8 cellular contexts compared by ENCODE assay signal in the genomic region with DNA sequence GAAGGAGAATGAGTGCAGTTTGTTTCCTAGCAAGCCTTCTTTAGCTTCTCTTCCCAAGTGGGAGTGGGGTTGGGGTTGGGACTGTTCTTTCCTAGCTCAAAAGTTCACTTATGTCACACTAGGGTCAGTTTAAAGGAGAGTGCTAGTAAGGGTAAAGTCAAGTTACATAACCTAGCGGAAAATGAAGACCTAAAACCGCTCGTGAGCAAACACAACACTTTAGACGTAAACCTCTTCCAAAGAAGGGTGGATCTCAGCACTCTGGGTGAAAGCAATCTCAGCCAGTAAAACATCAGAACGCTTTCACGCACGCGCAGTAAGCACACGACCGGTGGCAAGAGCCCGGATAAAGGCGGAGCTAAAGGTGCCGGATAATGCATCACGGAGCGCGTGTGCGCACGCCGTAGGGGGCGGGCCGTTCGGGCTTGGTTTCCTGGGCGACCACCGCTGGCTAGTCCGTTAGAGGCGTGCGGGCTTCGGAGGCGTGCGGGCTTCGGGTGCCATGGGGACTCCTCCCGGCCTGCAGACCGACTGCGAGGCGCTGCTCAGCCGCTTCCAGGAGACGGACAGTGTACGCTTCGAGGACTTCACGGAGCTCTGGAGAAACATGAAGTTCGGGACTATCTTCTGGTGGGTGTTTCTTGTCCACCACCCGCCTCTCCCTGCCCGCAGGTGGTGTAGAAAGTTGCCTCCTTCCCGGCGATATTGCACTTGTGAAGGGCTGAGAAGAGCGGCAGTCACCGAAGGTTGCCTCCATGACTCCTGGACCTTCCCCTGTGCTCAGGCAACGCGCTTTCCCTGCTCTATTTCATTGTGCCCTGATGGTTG. TPM values are rescaled to one million over a fixed set of nuclear protein-coding genes. Genes with fewer than 3 reads are reported as not detected.
A peak's percentile ranks its signal among the peaks of the same experiment; 100 is the strongest.
DNase-seq lines count a peak whose midpoint lies in the region; ATAC-seq and TF ChIP-seq lines count a peak whose summit lies in the region.

Gene SNAPC1, plus strand, starts transcription at position 462 of the 828 bp plus-strand sequence. Its CDS starts 41 bp downstream, at position 503.

- H3K79me2 ChIP-seq in trophoblast cell (ENCODE audit: control insufficient read depth, insufficient read depth, low read length, poor library complexity), result peaks cover 6% of the 10 kb centered on the region

- peak within 1 kb of the TSS; percentile 60 for H2AK5ac ChIP-seq in trophoblast cell (ENCODE audit: low read length)

- peaks cover 48 to 57% (median 54%) of the 10 kb centered on the region in 3 donors for H3K4me1 Mint-ChIP-seq in T-cell

- H3K27ac Mint-ChIP-seq in T-cell, result peak within 1 kb of the TSS; percentile 100

- no peaks in the 10 kb centered on the region for H3K36me3 Mint-ChIP-seq in T-cell

- H3K36me3 ChIP-seq in heart left ventricle (peaks cover 0 to 6% (median 1%) of the 10 kb centered on the region in 9 donors), trophoblast cell (ENCODE audit: control insufficient read depth in 1 of 2, insufficient read depth in 2 of 2, low read length in 2 of 2) (no peaks in the 10 kb centered on the region), transverse colon (no peaks in the 10 kb centered on the region)

- peak within 1 kb of the TSS; percentile 87 for H2AFZ ChIP-seq in trophoblast cell (ENCODE audit: insufficient read depth, low read length, poor library complexity)

- peaks cover 9% of the 10 kb centered on the region for H3K79me1 ChIP-seq in trophoblast cell (ENCODE audit: low read length)

- no peaks in the 10 kb centered on the region for H3K9me3 Mint-ChIP-seq in T-cell

- ATAC-seq in HG02870 (IDR thresholded peaks at IDR 0.05; ENCODE audit: unreplicated experiment) (peak; percentile 98), T-cell (replicated peaks in 1 of 4) (peak; percentile 95 to 99 (median 98)), heart left ventricle (peak; percentile 99 to 100 (median 99))

- intact Hi-C loops in heart left ventricle (cut with DNase I), result loop anchor here in 5 of 10 donors (1.0 to 10.0 kb wide), 5 partner anchors 11 to 297 kb away; partner anchors contain the start of gene HIF1A (in 1 of the 5)
- intact Hi-C loops in transverse colon (cut with DNase I; ENCODE audit: low total_unique reads), result loop anchor here (10.0 kb wide), 1 partner anchor 67 kb away; the partner anchor contains the start of gene HIF1A

- H3K27me3 Mint-ChIP-seq in T-cell, result no peaks in the 10 kb centered on the region

- H3K4me3 ChIP-seq in heart left ventricle, result peak within 1 kb of the TSS; percentile 29 to 90 (median 80)
- peak within 1 kb of the TSS; percentile 91 for H3K4me3 ChIP-seq in trophoblast cell (ENCODE audit: low read depth, low read length)
- peak within 1 kb of the TSS; percentile 53 to 76 (median 70) for H3K4me3 ChIP-seq in transverse colon

- peak within 1 kb of the TSS; percentile 82 for H3K9ac ChIP-seq in trophoblast cell (ENCODE audit: low read length)

- peaks cover 0 to 39% (median 18%) of the 10 kb centered on the region in 12 donors for H3K4me1 ChIP-seq in heart left ventricle
- H3K4me1 ChIP-seq in trophoblast cell (ENCODE audit: control insufficient read depth in 1 of 2, insufficient read depth in 2 of 2, low read length in 2 of 2), result peaks cover 9 to 16% of the 10 kb centered on the region in 2 experiments
- peaks cover 7 to 34% (median 13%) of the 10 kb centered on the region in 4 donors for H3K4me1 ChIP-seq in transverse colon

- CTCF ChIA-PET in T-cell (lab: Charles Lee), result interaction anchor here in 1 of 2 donors (0.5 to 1.6 kb wide), 8 partner anchors 11 to 482 kb away, joined by 3 to 9 read pairs (median 3); partner anchors contain the start of gene TMEM30B

- peak within 1 kb of the TSS; percentile 65 for H4K91ac ChIP-seq in trophoblast cell (ENCODE audit: low read depth, low read length)

- H3K14ac ChIP-seq in trophoblast cell (ENCODE audit: low read length), result peak within 1 kb of the TSS; percentile 77

- H3K4me2 ChIP-seq in trophoblast cell (ENCODE audit: low read length), result peak within 1 kb of the TSS; percentile 88

- POLR2A ChIA-PET in T-cell (lab: Charles Lee), result interaction anchor here (0.6 to 2.2 kb wide), 22 partner anchors 10 to 1009 kb away, joined by 3 to 20 read pairs (median 4); partner anchors contain the start of gene HIF1A (in 1 of the 2)

- H3K27me3 ChIP-seq in heart left ventricle (no peaks in the 10 kb centered on the region), trophoblast cell (ENCODE audit: insufficient read depth, low read length) (no peaks in the 10 kb centered on the region), transverse colon (no peaks in the 10 kb centered on the region)

- TF ChIP-seq EP300 in transverse colon (IDR thresholded peaks at IDR 0.05; ENCODE audit: low read depth), result no peak

- H3K27ac ChIP-seq in heart left ventricle (peak within 1 kb of the TSS; percentile 78 to 97 (median 93)), trophoblast cell (ENCODE audit: low read depth, low read length) (peak within 1 kb of the TSS; percentile 62), transverse colon (peak within 1 kb of the TSS; percentile 77 to 91 (median 86))

- H3K23ac ChIP-seq in trophoblast cell (ENCODE audit: low read length), result no peak within 1 kb of the TSS

- H2BK120ac ChIP-seq in trophoblast cell (ENCODE audit: insufficient read depth, low read length, poor library complexity), result peak within 1 kb of the TSS; percentile 39

- H4K12ac ChIP-seq in trophoblast cell (ENCODE audit: low read depth, low read length), result peak within 1 kb of the TSS; percentile 56

- WGBS in heart left ventricle, 4 donors, result 0% methylated on average over 29 to 49 of the region's 49 CpGs
- no CpG with 5 or more reads among the region's 49 CpGs for WGBS in trophoblast cell (ENCODE audit: extremely low coverage, insufficient coverage, insufficient read length)
- 0% methylated on average over 4 to 45 of the region's 49 CpGs for whole genome bisulfite sequencing in transverse colon (ENCODE audit: low coverage in 1 of 2), 2 donors

- DNase-seq in GM13977 (ENCODE audit: low spot score) (peak; percentile 97), NCI-H146 (lab: John Stamatoyannopoulos, UW) (peak; percentile 96), T-cell (peak; percentile 92 to 99 (median 97)), amniotic epithelial cell (ENCODE audit: low read depth) (peak; percentile 94), heart left ventricle (peak; percentile 97 to 99 (median 98)), trophoblast cell (peak; percentile 98 to 99), transverse colon (peak; percentile 97)

- peak within 1 kb of the TSS; percentile 94 for H4K8ac ChIP-seq in trophoblast cell (ENCODE audit: low read depth, low read length)

- H3K18ac ChIP-seq in trophoblast cell (ENCODE audit: low read length), result peak within 1 kb of the TSS; percentile 65

- H3K4me3 Mint-ChIP-seq in T-cell, result peak within 1 kb of the TSS; percentile 93 to 99 (median 94)

- TF ChIP-seq POLR2A in heart left ventricle (IDR thresholded peaks at IDR 0.05) (peak; percentile 77 to 92), transverse colon (IDR thresholded peaks at IDR 0.05) (peak; percentile 72)

- no peak for TF ChIP-seq CTCF in GM13977 (IDR thresholded peaks at IDR 0.05; ENCODE audit: extremely low read depth, insufficient read depth, missing control alignments)
- TF ChIP-seq CTCF in heart left ventricle (IDR thresholded peaks at IDR 0.05), result no peak
- TF ChIP-seq CTCF in transverse colon (IDR thresholded peaks at IDR 0.05), result no peak

- peak within 1 kb of the TSS; percentile 69 for H3K4ac ChIP-seq in trophoblast cell (ENCODE audit: low read depth, low read length)

- in situ Hi-C loops in GM13977 (cut with MboI; ENCODE audit: low pct_unique_long_range_greater_than_20kb, low sequenced_read_pairs, unreplicated experiment) (no loop called here), transverse colon (cut with MboI; ENCODE audit: low pct_ligation_motif_present in 1 of 4, low pct_unique_long_range_greater_than_20kb in 1 of 4, low sequenced_read_pairs in 3 of 4) (no loop called here)

- H3K9me3 ChIP-seq in heart left ventricle (no peaks in the 10 kb centered on the region), trophoblast cell (ENCODE audit: insufficient read depth, low read depth, low read length) (no peaks in the 10 kb centered on the region), transverse colon (no peaks in the 10 kb centered on the region)

- H2BK5ac ChIP-seq in trophoblast cell (ENCODE audit: low read depth, low read length, poor library complexity), result peak within 1 kb of the TSS; percentile 46

- no peak within 1 kb of the TSS for H2BK12ac ChIP-seq in trophoblast cell (ENCODE audit: low read length)

RNA-seq across cellular contexts. Expression of gene SNAPC1, which starts in this region (rescaled TPM):
- 1 to 10 TPM; 2.8 to 6.4 (median 4.0) TPM for total RNA-seq in T-cell
- 1 to 10 TPM; 5.9 to 9.0 (median 7.2) TPM for total RNA-seq in heart left ventricle
- 1 to 10 TPM; 6.1 to 6.3 TPM for polyA plus RNA-seq in heart left ventricle
- 6.7 and 7.8 TPM in 2 replicates for polyA plus RNA-seq in trophoblast cell (2013)
- total RNA-seq in transverse colon, result 1 to 10 TPM in 2 of 4 donors, under 1 TPM in 1, not detected in 1; 0.20 to 5.1 (median 3.8) TPM

Comparison
In these comparisons a context has a peak if more than half of its experiments do, and no peak if none do; other contexts are left out.
1. Peak in every context shown above with its lines: DNase-seq, ATAC-seq, H3K4me3 ChIP-seq and H3K27ac ChIP-seq.